10 cellular contexts compared by ENCODE assay signal in the genomic region with DNA sequence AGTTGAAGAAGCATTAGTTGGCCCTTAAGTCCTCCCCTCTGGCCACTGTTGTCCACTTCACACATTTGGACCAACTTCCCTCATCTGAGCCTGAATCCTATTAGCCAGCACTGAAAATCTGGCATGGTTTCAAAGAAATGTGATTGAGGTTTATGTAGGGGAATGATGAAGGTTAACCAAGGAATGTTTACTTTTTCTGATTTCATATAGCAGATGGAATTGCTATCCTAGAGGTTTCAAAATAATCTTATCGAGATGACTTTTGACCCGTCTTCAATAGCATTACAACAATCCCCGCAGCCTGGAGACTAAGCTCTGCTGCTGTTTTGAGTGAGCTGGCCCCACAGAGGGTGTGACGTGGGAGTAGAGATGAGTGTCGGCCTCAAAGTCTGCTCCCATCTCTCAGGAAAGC. TPM values are rescaled to one million over a fixed set of nuclear protein-coding genes. Genes with fewer than 3 reads are reported as not detected.
DNase-seq lines count a peak whose midpoint lies in the region; ATAC-seq and TF ChIP-seq lines count a peak whose summit lies in the region.
"Had no signal": no experiment of that assay in that cellular context is flagged by ENCODE, and none has a peak within 500 bp of the region (broad histone marks: within the 10 kb centered on the region; RNA-seq: fewer than 3 reads in every experiment).

No MANE protein-coding gene starts in this region.

- H3K36me3 ChIP-seq in lower lobe of right lung, result no peaks in the 10 kb centered on the region

- H3K4me3 ChIP-seq in lower lobe of right lung, result no peak overlapping the region

- peak overlapping the region; percentile 33 for H3K27ac ChIP-seq in lower lobe of right lung

- ATAC-seq in Right ventricle myocardium inferior (peak; percentile 34), lower lobe of right lung (peak in 1 of 2 donors; percentile 43), HG03565 (IDR thresholded peaks at IDR 0.05; ENCODE audit: unreplicated experiment) (no peak), HG03521 (IDR thresholded peaks at IDR 0.05; ENCODE audit: unreplicated experiment) (no peak)

- TF ChIP-seq CTCF in lower lobe of right lung (IDR thresholded peaks at IDR 0.05), result no peak

- intact Hi-C loops in Right ventricle myocardium inferior (cut with DNase I), result no loop called here
- intact Hi-C loops in cardiac septum (cut with DNase I), result no loop called here
- intact Hi-C loops in lower lobe of right lung (cut with DNase I), result no loop called here

- H3K9me3 ChIP-seq in lower lobe of right lung, result no peaks in the 10 kb centered on the region

- peaks cover 21% of the 10 kb centered on the region for H3K4me1 ChIP-seq in lower lobe of right lung

- DNase-seq in Right ventricle myocardium inferior (ENCODE audit: missing footprints) (no peak), cardiac septum (ENCODE audit: low spot score) (no peak), dedifferentiated amniotic fluid mesenchymal stem cell (ENCODE audit: extremely low spot score) (peak; percentile 39), lower lobe of right lung (no peak), GOT3 (lab: John Stamatoyannopoulos, UW) (no peak)
- DNase-seq in activated CD8-positive, alpha-beta memory T cell treated with anti-CD3 and anti-CD28 coated beads, Interleukin-2, amount 50 U/mL, for 48 hours, result no peak
- DNase-seq: activated CD4-positive, alpha-beta memory T cell treated with anti-CD3 and anti-CD28 coated beads, Interleukin-2, amount 10 ng/mL, durations not matched to agents 7 days and 5 days; NCI-H187 treated with DMSO at 0.1 percent for 48 hours had no signal

- no peaks in the 10 kb centered on the region for H3K27me3 ChIP-seq in lower lobe of right lung (ENCODE audit: low read depth)

RNA-seq across cellular contexts. Expression of a gene that starts 51.9 kb away (rescaled TPM):
- total RNA-seq in Right ventricle myocardium inferior (55.5 TPM), cardiac septum (52.3 TPM), lower lobe of right lung (12.7 TPM)
